8 cellular contexts compared by ENCODE assay signal in the genomic region with DNA sequence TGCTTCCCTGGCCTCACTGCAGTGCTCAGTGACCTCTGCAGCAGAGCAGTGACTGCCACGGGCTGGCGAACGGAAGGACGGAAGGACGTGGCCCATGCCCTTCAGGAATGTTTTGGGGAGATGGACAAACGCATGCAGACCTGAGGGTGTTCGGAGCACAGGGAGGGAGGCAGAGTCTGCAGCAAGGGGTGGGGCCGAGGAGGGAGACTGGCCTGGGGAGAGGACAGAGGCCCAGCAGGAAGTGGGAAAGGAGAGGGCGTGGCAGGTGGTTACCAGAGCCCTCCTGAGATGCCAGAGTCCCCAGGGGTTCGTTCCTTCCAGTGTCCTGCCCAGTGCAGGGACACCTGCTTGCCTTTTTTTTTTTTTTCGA. TPM values are rescaled to one million over a fixed set of nuclear protein-coding genes. Genes with fewer than 3 reads are reported as not detected.
DNase-seq lines count a peak whose midpoint lies in the region; ATAC-seq and TF ChIP-seq lines count a peak whose summit lies in the region.

No MANE protein-coding gene starts in this region.

- H4K91ac ChIP-seq in trophoblast cell (ENCODE audit: low read depth, low read length), result peak overlapping the region; percentile 16

- DNase-seq in H7 (peak; percentile 57), RWPE1 (ENCODE audit: low spot score) (no peak), heart right ventricle (no peak), trophoblast cell (no peak), midbrain (lab: John Stamatoyannopoulos, UW) (no peak), activated gamma-delta T cell (lab: John Stamatoyannopoulos, UW) (no peak), T-helper 1 cell (no peak)

- H3K4me2 ChIP-seq in trophoblast cell (ENCODE audit: low read length), result peak overlapping the region; percentile 37

- H3K23ac ChIP-seq in trophoblast cell (ENCODE audit: low read length), result no peak overlapping the region

- H3K27me3 ChIP-seq in H7 (ENCODE audit: control insufficient read depth, insufficient read depth, low read length) (no peaks in the 10 kb centered on the region), heart right ventricle (no peaks in the 10 kb centered on the region), trophoblast cell (ENCODE audit: insufficient read depth, low read length) (no peaks in the 10 kb centered on the region)

- no peak overlapping the region for H3K18ac ChIP-seq in trophoblast cell (ENCODE audit: low read length)

- intact Hi-C loops in heart right ventricle (cut with DNase I), result no loop called here

- no peaks in the 10 kb centered on the region for H3K79me2 ChIP-seq in trophoblast cell (ENCODE audit: control insufficient read depth, insufficient read depth, low read length, poor library complexity)

- H3K9ac ChIP-seq in trophoblast cell (ENCODE audit: low read length), result no peak overlapping the region

- no peak overlapping the region for H2BK12ac ChIP-seq in trophoblast cell (ENCODE audit: low read length)

- 57 to 58% methylated on average over 11 of the region's 11 CpGs for WGBS in heart right ventricle, 2 donors
- no CpG with 5 or more reads among the region's 11 CpGs for WGBS in trophoblast cell (ENCODE audit: extremely low coverage, insufficient coverage, insufficient read length)

- H2BK120ac ChIP-seq in trophoblast cell (ENCODE audit: insufficient read depth, low read length, poor library complexity), result no peak overlapping the region

- H3K9me3 ChIP-seq in heart right ventricle, result no peaks in the 10 kb centered on the region
- H3K9me3 ChIP-seq in trophoblast cell (ENCODE audit: insufficient read depth, low read depth, low read length), result no peaks in the 10 kb centered on the region

- H2BK5ac ChIP-seq in trophoblast cell (ENCODE audit: low read depth, low read length, poor library complexity), result no peak overlapping the region

- no peak overlapping the region for H3K4ac ChIP-seq in trophoblast cell (ENCODE audit: low read depth, low read length)

- no peak overlapping the region for H4K12ac ChIP-seq in trophoblast cell (ENCODE audit: low read depth, low read length)

- no peaks in the 10 kb centered on the region for H3K36me3 ChIP-seq in H7 (replicated peaks; ENCODE audit: control insufficient read depth, insufficient read depth, low read length)
- H3K36me3 ChIP-seq in heart right ventricle, result no peaks in the 10 kb centered on the region
- H3K36me3 ChIP-seq in trophoblast cell (ENCODE audit: control insufficient read depth in 1 of 2, insufficient read depth in 2 of 2, low read length in 2 of 2), result no peaks in the 10 kb centered on the region

- H3K79me1 ChIP-seq in trophoblast cell (ENCODE audit: low read length), result peaks cover 7% of the 10 kb centered on the region

- ATAC-seq in heart right ventricle (peak in 6 of 8 donors; percentile 17 to 53 (median 38)), HG02970 (IDR thresholded peaks at IDR 0.05; ENCODE audit: low FRiP score, unreplicated experiment) (no peak)

- no peak for TF ChIP-seq CTCF in RWPE1 (conservative IDR thresholded peaks at IDR 0.05; ENCODE audit: low read depth)
- no peak for TF ChIP-seq CTCF in heart right ventricle (IDR thresholded peaks at IDR 0.05)

- H3K4me3 ChIP-seq in H7 (ENCODE audit: insufficient read depth, low read depth, low read length) (peak overlapping the region; percentile 24), heart right ventricle (peak overlapping the region in 1 of 10 donors; percentile 18), trophoblast cell (ENCODE audit: low read depth, low read length) (no peak overlapping the region)

- H4K8ac ChIP-seq in trophoblast cell (ENCODE audit: low read depth, low read length), result peak overlapping the region; percentile 43

- peak overlapping the region; percentile 24 for H2AFZ ChIP-seq in trophoblast cell (ENCODE audit: insufficient read depth, low read length, poor library complexity)

- CTCF ChIA-PET in RWPE1 (lab: Yijun Ruan, JAX), result no interaction called here

- POLR2A ChIA-PET in RWPE1 (lab: Yijun Ruan, JAX; ENCODE audit: low non-redundant PET), result no interaction called here

- H3K14ac ChIP-seq in trophoblast cell (ENCODE audit: low read length), result peak overlapping the region; percentile 12

- H3K4me1 ChIP-seq in heart right ventricle, result peaks cover 0 to 27% (median 12%) of the 10 kb centered on the region in 9 donors
- peaks cover 18 to 25% of the 10 kb centered on the region in 2 experiments for H3K4me1 ChIP-seq in trophoblast cell (ENCODE audit: control insufficient read depth in 1 of 2, insufficient read depth in 2 of 2, low read length in 2 of 2)

- peak overlapping the region; percentile 59 for H3K27ac ChIP-seq in RWPE1
- peak overlapping the region in 8 of 10 donors; percentile 16 to 71 (median 47) for H3K27ac ChIP-seq in heart right ventricle
- H3K27ac ChIP-seq in trophoblast cell (ENCODE audit: low read depth, low read length), result peak overlapping the region; percentile 16

- no peak overlapping the region for H2AK5ac ChIP-seq in trophoblast cell (ENCODE audit: low read length)

RNA-seq across cellular contexts. Expression of a gene that starts 21.9 kb away (rescaled TPM):
- 3.9 and 4.6 TPM in 2 replicates for total RNA-seq in H7 (2014; rRNA removed; shearing (Covaris generic))
- total RNA-seq in heart right ventricle, result 1 to 10 TPM in 2 of 10 donors, under 1 TPM in 8; 0.18 to 2.0 (median 0.64) TPM
- polyA plus RNA-seq in heart right ventricle, result under 1 TPM; 0.59 to 0.67 TPM
- polyA plus RNA-seq in trophoblast cell (2013), result 6.4 and 6.6 TPM in 2 replicates

RNA-seq across cellular contexts. Expression of a gene that starts 32.6 kb away (rescaled TPM):
- total RNA-seq in H7 (2014; rRNA removed; shearing (Covaris generic)), result 17.3 and 22.0 TPM in 2 replicates
- total RNA-seq in heart right ventricle, result 10 to 100 TPM; 28.5 to 41.8 (median 34.1) TPM
- polyA plus RNA-seq in heart right ventricle, result 10 to 100 TPM; 33.3 to 50.7 TPM
- 23.5 and 25.5 TPM in 2 replicates for polyA plus RNA-seq in trophoblast cell (2013)

RNA-seq across cellular contexts. Expression of a gene that starts 32.8 kb away (rescaled TPM):
- 43.1 and 56.9 TPM in 2 replicates for total RNA-seq in H7 (2014; rRNA removed; shearing (Covaris generic))
- 10 to 100 TPM; 25.1 to 41.1 (median 28.2) TPM for total RNA-seq in heart right ventricle
- polyA plus RNA-seq in heart right ventricle, result 10 to 100 TPM; 10.8 to 19.4 TPM
- polyA plus RNA-seq in trophoblast cell (2013), result 17.6 and 18.4 TPM in 2 replicates
